In the genomic region with DNA sequence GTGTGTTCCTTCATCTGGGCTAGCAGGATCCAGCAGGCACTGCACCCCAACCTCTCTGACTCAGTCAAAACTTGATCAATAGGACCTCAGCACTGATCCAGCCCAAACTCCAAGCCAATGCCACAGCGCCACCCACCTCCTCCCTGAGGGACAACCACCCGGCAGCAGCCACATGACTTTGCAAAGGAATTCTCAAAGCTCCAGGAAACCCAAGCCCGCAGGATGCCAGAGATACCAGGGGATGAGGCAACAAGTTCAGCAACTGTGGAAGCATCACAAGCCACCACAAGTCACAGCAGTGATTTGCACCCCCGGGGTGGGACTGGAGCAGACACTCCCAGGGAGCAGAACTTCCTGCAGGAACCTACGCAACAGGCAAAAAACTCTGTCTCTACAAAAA, we compare ENCODE assay signal across 8 cellular contexts. TPM values are rescaled to one million over a fixed set of nuclear protein-coding genes. Genes with fewer than 3 reads are reported as not detected.
DNase-seq lines count a peak whose midpoint lies in the region; ATAC-seq and TF ChIP-seq lines count a peak whose summit lies in the region.

No MANE protein-coding gene starts in this region.

- in situ Hi-C loops in SK-MEL-5 (cut with HindIII; ENCODE audit: low pct_unique_long_range_greater_than_20kb, low sequenced_read_pairs), result no loop called here

- peak overlapping the region; percentile 94 for H3K27ac Mint-ChIP-seq in osteocyte (ENCODE audit: unreplicated experiment)

- ATAC-seq in GM18909 (IDR thresholded peaks at IDR 0.05; ENCODE audit: poor library complexity, unreplicated experiment), result no peak
- ATAC-seq in GM19452 (IDR thresholded peaks at IDR 0.05; ENCODE audit: unreplicated experiment), result no peak

- peak; percentile 96 for DNase-seq in Daoy (ENCODE audit: low read depth)
- peak; percentile 80 for DNase-seq in SK-MEL-5 (ENCODE audit: low read depth, low spot score)
- peak; percentile 88 for DNase-seq in fibroblast of peridontal ligament (ENCODE audit: extremely low read depth)
- DNase-seq in osteocyte (ENCODE audit: extremely low spot score, unreplicated experiment), result peak; percentile 90
- DNase-seq in stimulated activated CD4-positive, alpha-beta T cell treated with anti-CD3 and anti-CD28 coated beads, Interleukin-4, amount 100 ng/mL, for 4 hours, result no peak
- no peak for DNase-seq in SKM-1 (lab: John Stamatoyannopoulos, UW; ENCODE audit: unreplicated experiment)

- H3K4me3 Mint-ChIP-seq in osteocyte (ENCODE audit: unreplicated experiment), result no peak overlapping the region

- H3K4me1 Mint-ChIP-seq in osteocyte (ENCODE audit: unreplicated experiment), result peaks cover 97% of the 10 kb centered on the region

- H3K9me3 Mint-ChIP-seq in osteocyte (ENCODE audit: unreplicated experiment), result no peaks in the 10 kb centered on the region

- H3K27me3 Mint-ChIP-seq in osteocyte (ENCODE audit: unreplicated experiment), result no peaks in the 10 kb centered on the region

- TF ChIP-seq CTCF in osteocyte (IDR thresholded peaks at IDR 0.05), result peak; percentile 70

- H3K36me3 Mint-ChIP-seq in osteocyte (ENCODE audit: unreplicated experiment), result no peaks in the 10 kb centered on the region

RNA-seq across cellular contexts. Expression of gene ACTN1, which starts 37.3 kb away (rescaled TPM):
- total RNA-seq in Daoy (2014; rRNA removed; shearing (Covaris generic)), result 317 and 318 TPM in 2 replicates
- 34.2 and 45.9 TPM in 2 replicates for total RNA-seq in SK-MEL-5 (2014; rRNA removed; shearing (Covaris generic))
- 89.8 and 122 TPM in 2 replicates for polyA plus RNA-seq in SK-MEL-5 (2015; cell fraction: cytosol; rRNA removed)
- 68.5 and 83.5 TPM in 2 replicates for polyA plus RNA-seq in SK-MEL-5 (2015; cell fraction: nucleus; rRNA removed)
- total RNA-seq in osteocyte, result 371 and 380 TPM in 2 replicates

Comparison
In these comparisons a context has a peak if more than half of its experiments do, and no peak if none do; other contexts are left out.
1. DNase-seq: peak in Daoy (single experiment), SK-MEL-5 (single experiment), fibroblast of peridontal ligament (single experiment) and osteocyte (single experiment); none in stimulated activated CD4-positive, alpha-beta T cell treated with anti-CD3 and anti-CD28 coated beads, Interleukin-4, amount 100 ng/mL, for 4 hours (0 of 2) and SKM-1 (single experiment).